8 cellular contexts compared by ENCODE assay signal in the genomic region with DNA sequence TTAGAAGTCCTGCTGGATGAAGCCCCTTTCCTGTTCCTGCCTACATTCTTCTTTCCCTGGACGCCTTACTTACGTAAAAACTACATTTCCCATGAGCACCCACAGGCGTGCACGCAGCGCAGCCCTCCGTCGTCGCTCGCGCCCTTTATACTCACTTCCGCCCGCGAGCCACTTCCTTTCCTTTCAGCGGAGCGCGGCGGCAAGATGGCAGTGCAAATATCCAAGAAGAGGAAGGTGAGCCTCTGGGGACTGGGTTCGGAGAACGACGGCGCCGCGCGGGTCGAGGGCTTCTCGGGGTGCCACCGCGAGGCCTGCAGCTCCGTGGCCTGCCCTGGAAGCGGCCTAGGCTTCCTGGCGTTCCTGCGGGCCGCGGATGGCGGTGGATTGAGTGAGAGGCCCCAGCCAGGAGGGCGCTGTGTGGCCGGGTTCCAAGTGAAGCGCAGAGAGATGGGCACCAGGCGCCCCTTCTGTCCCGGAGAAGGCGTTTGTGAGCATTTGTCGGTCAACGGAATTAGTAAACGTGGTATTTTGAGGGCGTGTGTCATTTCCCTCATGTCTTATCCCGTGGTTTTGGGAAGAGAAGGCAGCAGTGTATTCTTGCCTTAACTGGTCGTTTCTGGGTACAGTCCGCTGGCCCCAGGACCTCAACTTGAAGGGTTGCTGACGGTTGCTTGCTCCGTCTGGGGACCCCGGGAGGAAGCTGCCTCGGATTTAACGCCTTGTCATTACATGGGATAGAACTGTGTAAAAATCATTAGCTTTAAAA. TPM values are rescaled to one million over a fixed set of nuclear protein-coding genes. Genes with fewer than 3 reads are reported as not detected.
DNase-seq lines count a peak whose midpoint lies in the region; ATAC-seq and TF ChIP-seq lines count a peak whose summit lies in the region.

Gene RPS3 (plus strand): TSS at position 175 of the 766 bp plus-strand sequence. CDS start 30 bp downstream, at position 205.

- DNase-seq in BJ (ENCODE audit: low read depth) = peak; percentile 63
- DNase-seq in NCI-H524 (lab: John Stamatoyannopoulos, UW) = peak; percentile 76 to 89
- DNase-seq in activated CD4-positive, alpha-beta T cell treated with anti-CD3 and anti-CD28 coated beads for 48 hours = peak; percentile 92
- DNase-seq in coronary artery (ENCODE audit: low spot score) = peak; percentile 93
- peak; percentile 92 for DNase-seq in left lobe of liver (ENCODE audit: low spot score)
- DNase-seq in stimulated activated CD4-positive, alpha-beta T cell treated with anti-CD3 and anti-CD28 coated beads, Interleukin-2, amount 100 ng/mL, for 4 hours (ENCODE audit: low read depth) = peak; percentile 80

- TF ChIP-seq CTCF in BJ (IDR thresholded peaks at IDR 0.05; ENCODE audit: insufficient read depth, low read depth, low read length) = peak; percentile 23; the same call in 1 of the 2 replicates
- no peak for TF ChIP-seq CTCF in coronary artery (IDR thresholded peaks at IDR 0.05)

- H3K4me3 ChIP-seq in BJ (ENCODE audit: low read depth, low read length) = peak within 1 kb of the TSS; percentile 69
- peak within 1 kb of the TSS; percentile 90 for H3K4me3 ChIP-seq in coronary artery

- H3K36me3 ChIP-seq in BJ (ENCODE audit: control insufficient read depth, insufficient read depth, low read length) = peaks cover 19% of the 10 kb centered on the region

- H3K27ac ChIP-seq in coronary artery = peak within 1 kb of the TSS; percentile 92 to 94

- peak; percentile 98 for TF ChIP-seq POLR2A in GM19193 (IDR thresholded peaks at IDR 0.05; ENCODE audit: extremely low read depth, insufficient read depth, insufficient read length)

- H3K27me3 ChIP-seq in BJ (ENCODE audit: control insufficient read depth, insufficient read depth, low read length) = peaks cover 2% of the 10 kb centered on the region; the same call in 1 of the 2 replicates

- POLR2A ChIA-PET in BJ (lab: Charles Lee) = no interaction called here

- CTCF ChIA-PET in BJ (lab: Yijun Ruan, JAX) = interaction anchor here (0.6 to 2.7 kb wide), 3 partner anchors 11 to 153 kb away, joined by 3 to 10 read pairs (median 4); no protein-coding TSS in a partner anchor

- peak; percentile 89 for ATAC-seq in HG03439 (IDR thresholded peaks at IDR 0.05; ENCODE audit: unreplicated experiment)
- peak; percentile 98 for ATAC-seq in left lobe of liver

RNA-seq across cellular contexts. Expression of gene RPS3, which starts in this region (rescaled TPM):
- polyA plus RNA-seq in BJ (2011; rRNA removed) = 3,005 and 3,406 TPM in 2 replicates
- 700 and 1,218 TPM in 2 replicates for polyA minus RNA-seq in BJ (2011; rRNA and poly(A)+ RNA removed)
- 474 TPM for total RNA-seq in left lobe of liver

Comparison
In these comparisons a context has a peak if more than half of its experiments do, and no peak if none do; other contexts are left out.
1. Peak in every context shown above with its lines: DNase-seq, ATAC-seq, H3K4me3 ChIP-seq and H3K27ac ChIP-seq.